Comparison of ENCODE assay signal across 37 cellular contexts in the genomic region with DNA sequence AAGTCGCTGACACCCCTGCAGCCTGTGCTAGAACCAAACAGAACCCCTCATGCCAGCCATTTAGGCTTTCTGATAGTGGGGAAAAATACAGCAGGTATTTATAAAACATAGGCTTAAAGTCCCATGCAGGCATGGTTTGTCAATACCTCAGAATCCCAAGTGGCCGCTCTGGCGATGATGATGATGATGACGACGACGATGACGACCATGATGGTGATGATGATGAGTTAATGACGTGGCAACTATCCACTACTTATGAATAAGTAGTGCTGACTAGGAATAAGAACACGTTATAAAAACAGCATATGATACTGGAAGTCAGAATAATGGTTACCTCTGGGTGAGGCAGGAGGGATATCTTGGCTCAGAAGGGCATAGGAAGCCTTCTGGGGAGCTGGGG.
"Had no signal": no experiment of that assay in that cellular context is flagged by ENCODE, and none has a peak within 500 bp of the region (broad histone marks: within the 10 kb centered on the region; RNA-seq: fewer than 3 reads in every experiment).

No MANE protein-coding gene starts in this region.

- H3K9me3 ChIP-seq: MG63 had no signal

- H3K27me3 ChIP-seq: MG63 had no signal

- H3K4me3 ChIP-seq: MG63 had no signal

- DNase-seq: Karpas-422, Kasumi-1, MG63, MM.1S, MV-4-11, NCI-H1048, NCI-H1092, NCI-H1092 treated with DMSO at 0.1 percent for 48 hours, NCI-H1105, NCI-H1105 treated with DMSO at 0.1 percent for 48 hours, NCI-H1417, NCI-H1417 treated with DMSO at 0.1 percent for 48 hours, NCI-H1436, NCI-H1436 treated with DMSO at 0.1 percent for 48 hours, NCI-H146, NCI-H1694, NCI-H1694 treated with DMSO at 0.1 percent for 48 hours, NCI-H187, NCI-H187 treated with DMSO at 0.1 percent for 48 hours, NCI-H1930, NCI-H2029, NCI-H2029 treated with DMSO at 0.1 percent for 48 hours, NCI-H2081, NCI-H2081 treated with DMSO at 0.1 percent for 48 hours, NCI-H2107, NCI-H2171, NCI-H2171 treated with DMSO at 0.1 percent for 48 hours, NCI-H2227 treated with DMSO at 0.1 percent for 48 hours, NCI-H226, NCI-H345, NCI-H446, NCI-H446 treated with DMSO at 0.1 percent for 48 hours, NCI-H510A, NCI-H510A treated with DMSO at 0.1 percent for 48 hours, NCI-H524, NCI-H524 treated with DMSO at 0.1 percent for 48 hours, NCI-H526 had no signal

- H3K36me3 ChIP-seq: MG63 had no signal
